ENCODE assay signal across 25 cellular contexts in genomic region chr5:165460911-165461310, GRCh38.
"Had no signal": no experiment of that assay in that cellular context is flagged by ENCODE, and none has a peak within 500 bp of the region (broad histone marks: within the 10 kb centered on the region; RNA-seq: fewer than 3 reads in every experiment).

No MANE protein-coding gene starts in this region.

- H3K9me3 ChIP-seq: esophagus squamous epithelium, gastrocnemius medialis, heart left ventricle, mucosa of descending colon, pancreas, psoas muscle, suprapubic skin, transverse colon had no signal

- H3K27me3 ChIP-seq: esophagus squamous epithelium, gastrocnemius medialis, heart left ventricle, pancreas, suprapubic skin, transverse colon had no signal

- H3K4me1 ChIP-seq: esophagus squamous epithelium, gastrocnemius medialis, heart left ventricle, pancreas, psoas muscle, suprapubic skin, transverse colon had no signal

- H3K4me3 ChIP-seq: esophagus squamous epithelium, gastrocnemius medialis, heart left ventricle, mucosa of descending colon, pancreas, psoas muscle, suprapubic skin, transverse colon had no signal

- DNase-seq: activated CD4-positive, alpha-beta memory T cell treated with anti-CD3 and anti-CD28 coated beads, Interleukin-2, amount 10 ng/mL, durations not matched to agents 7 days and 5 days; activated CD4-positive, alpha-beta T cell treated with anti-CD3 and anti-CD28 coated beads, Interleukin-2, amount 10 ng/mL, durations not matched to agents 24 days and 14 days; activated effector memory CD4-positive, alpha-beta T cell treated with Interleukin-2 at 50 U/mL for 16 hours; activated naive CD4-positive, alpha-beta T cell treated with anti-CD3 and anti-CD28 coated beads for 36 hours; activated T-cell treated with anti-CD3 and anti-CD28 coated beads, Interleukin-2, amount 50 U/mL, for 72 hours; anterior cingulate cortex; caudate nucleus; effector memory CD8-positive, alpha-beta T cell; esophagus squamous epithelium; gastrocnemius medialis; heart left ventricle; left colon; mesendoderm; mucosa of descending colon; nephron progenitor cell; pancreas; psoas muscle; right cardiac atrium; stimulated activated CD4-positive, alpha-beta T cell treated with anti-CD3 and anti-CD28 coated beads, Interleukin-12 subunit alpha, Interleukin-12 subunit beta, amount 100 ng/mL, for 4 hours; stimulated activated CD4-positive, alpha-beta T cell treated with anti-CD3 and anti-CD28 coated beads, Interleukin-1b, Interleukin-23, amount 100 ng/mL, for 48 hours; stimulated activated naive CD8-positive, alpha-beta T cell treated with anti-CD3 and anti-CD28 coated beads, Interleukin-15, amount 100 ng/mL, for 72 hours; transverse colon had no signal

- H3K36me3 ChIP-seq: esophagus squamous epithelium, gastrocnemius medialis, heart left ventricle, pancreas, suprapubic skin, transverse colon had no signal

- H3K27ac ChIP-seq: esophagus squamous epithelium, gastrocnemius medialis, heart left ventricle, pancreas, psoas muscle, suprapubic skin, transverse colon, VCaP had no signal

- ATAC-seq: activated CD4-positive, CD25-positive, alpha-beta regulatory T cell treated with anti-CD3 and anti-CD28 coated beads, Interleukin-2, amount 50 U/mL, for 24 hours; activated T-cell treated with anti-CD3 and anti-CD28 coated beads, Interleukin-2, amount 50 U/mL, for 72 hours; effector memory CD8-positive, alpha-beta T cell; gastrocnemius medialis; heart left ventricle; left colon; mucosa of descending colon; pancreas; psoas muscle; right cardiac atrium; stimulated activated naive CD8-positive, alpha-beta T cell treated with anti-CD3 and anti-CD28 coated beads, Interleukin-15, amount 100 ng/mL, for 72 hours had no signal
